1 cellular context compared by ENCODE assay signal in the genomic region with DNA sequence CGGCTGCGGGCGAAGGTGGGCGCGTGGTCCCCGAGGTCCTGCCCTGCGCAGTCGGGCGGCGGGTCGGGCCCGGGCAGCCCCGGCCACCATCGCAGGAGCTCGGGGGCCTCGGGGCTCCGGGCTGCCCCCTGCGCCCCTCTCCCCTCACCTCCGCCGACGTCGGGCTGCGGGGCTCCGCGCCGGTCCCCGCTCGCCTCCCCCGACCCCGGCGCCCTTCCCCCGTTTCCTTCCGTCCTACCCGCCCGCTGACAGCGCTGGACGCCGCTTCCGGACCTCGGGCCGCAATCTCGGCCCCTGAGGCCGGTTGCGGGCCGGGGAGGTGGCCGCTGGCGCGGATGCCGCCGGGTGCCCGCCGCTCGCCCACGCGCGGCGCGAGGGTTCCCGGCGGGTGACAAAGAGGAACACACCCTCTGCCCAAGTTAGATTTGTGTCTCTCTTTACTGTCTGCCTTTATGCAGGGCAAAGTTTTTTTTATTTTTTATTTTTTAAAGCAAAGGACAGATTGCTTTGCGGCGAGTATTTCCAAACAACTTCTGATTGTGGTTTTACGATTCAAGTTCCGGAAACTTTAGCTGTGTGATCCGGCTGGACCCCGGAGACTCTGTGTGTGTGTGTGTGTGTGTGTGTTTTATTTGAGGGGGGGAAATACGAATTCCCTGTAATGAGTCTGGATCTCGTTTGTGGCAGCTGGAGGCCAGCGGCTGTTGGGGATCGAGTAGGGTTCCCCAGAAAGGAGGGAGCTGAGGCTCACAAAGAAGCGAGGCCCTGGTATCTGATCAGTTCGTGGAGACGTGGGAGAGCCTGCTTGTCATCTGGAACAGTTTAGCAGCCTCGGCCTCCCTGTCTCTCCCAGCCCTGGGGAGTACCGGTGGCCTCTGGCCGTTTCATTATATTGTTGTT.
TF ChIP-seq lines count a peak whose summit lies in the region.

No MANE protein-coding gene starts in this region.

TF ChIP-seq in GM23338, 12 proteins besides CTCF, POLR2A, EP300 and RAD21 (continued from another document):
- TF ChIP-seq, protein P1, sequence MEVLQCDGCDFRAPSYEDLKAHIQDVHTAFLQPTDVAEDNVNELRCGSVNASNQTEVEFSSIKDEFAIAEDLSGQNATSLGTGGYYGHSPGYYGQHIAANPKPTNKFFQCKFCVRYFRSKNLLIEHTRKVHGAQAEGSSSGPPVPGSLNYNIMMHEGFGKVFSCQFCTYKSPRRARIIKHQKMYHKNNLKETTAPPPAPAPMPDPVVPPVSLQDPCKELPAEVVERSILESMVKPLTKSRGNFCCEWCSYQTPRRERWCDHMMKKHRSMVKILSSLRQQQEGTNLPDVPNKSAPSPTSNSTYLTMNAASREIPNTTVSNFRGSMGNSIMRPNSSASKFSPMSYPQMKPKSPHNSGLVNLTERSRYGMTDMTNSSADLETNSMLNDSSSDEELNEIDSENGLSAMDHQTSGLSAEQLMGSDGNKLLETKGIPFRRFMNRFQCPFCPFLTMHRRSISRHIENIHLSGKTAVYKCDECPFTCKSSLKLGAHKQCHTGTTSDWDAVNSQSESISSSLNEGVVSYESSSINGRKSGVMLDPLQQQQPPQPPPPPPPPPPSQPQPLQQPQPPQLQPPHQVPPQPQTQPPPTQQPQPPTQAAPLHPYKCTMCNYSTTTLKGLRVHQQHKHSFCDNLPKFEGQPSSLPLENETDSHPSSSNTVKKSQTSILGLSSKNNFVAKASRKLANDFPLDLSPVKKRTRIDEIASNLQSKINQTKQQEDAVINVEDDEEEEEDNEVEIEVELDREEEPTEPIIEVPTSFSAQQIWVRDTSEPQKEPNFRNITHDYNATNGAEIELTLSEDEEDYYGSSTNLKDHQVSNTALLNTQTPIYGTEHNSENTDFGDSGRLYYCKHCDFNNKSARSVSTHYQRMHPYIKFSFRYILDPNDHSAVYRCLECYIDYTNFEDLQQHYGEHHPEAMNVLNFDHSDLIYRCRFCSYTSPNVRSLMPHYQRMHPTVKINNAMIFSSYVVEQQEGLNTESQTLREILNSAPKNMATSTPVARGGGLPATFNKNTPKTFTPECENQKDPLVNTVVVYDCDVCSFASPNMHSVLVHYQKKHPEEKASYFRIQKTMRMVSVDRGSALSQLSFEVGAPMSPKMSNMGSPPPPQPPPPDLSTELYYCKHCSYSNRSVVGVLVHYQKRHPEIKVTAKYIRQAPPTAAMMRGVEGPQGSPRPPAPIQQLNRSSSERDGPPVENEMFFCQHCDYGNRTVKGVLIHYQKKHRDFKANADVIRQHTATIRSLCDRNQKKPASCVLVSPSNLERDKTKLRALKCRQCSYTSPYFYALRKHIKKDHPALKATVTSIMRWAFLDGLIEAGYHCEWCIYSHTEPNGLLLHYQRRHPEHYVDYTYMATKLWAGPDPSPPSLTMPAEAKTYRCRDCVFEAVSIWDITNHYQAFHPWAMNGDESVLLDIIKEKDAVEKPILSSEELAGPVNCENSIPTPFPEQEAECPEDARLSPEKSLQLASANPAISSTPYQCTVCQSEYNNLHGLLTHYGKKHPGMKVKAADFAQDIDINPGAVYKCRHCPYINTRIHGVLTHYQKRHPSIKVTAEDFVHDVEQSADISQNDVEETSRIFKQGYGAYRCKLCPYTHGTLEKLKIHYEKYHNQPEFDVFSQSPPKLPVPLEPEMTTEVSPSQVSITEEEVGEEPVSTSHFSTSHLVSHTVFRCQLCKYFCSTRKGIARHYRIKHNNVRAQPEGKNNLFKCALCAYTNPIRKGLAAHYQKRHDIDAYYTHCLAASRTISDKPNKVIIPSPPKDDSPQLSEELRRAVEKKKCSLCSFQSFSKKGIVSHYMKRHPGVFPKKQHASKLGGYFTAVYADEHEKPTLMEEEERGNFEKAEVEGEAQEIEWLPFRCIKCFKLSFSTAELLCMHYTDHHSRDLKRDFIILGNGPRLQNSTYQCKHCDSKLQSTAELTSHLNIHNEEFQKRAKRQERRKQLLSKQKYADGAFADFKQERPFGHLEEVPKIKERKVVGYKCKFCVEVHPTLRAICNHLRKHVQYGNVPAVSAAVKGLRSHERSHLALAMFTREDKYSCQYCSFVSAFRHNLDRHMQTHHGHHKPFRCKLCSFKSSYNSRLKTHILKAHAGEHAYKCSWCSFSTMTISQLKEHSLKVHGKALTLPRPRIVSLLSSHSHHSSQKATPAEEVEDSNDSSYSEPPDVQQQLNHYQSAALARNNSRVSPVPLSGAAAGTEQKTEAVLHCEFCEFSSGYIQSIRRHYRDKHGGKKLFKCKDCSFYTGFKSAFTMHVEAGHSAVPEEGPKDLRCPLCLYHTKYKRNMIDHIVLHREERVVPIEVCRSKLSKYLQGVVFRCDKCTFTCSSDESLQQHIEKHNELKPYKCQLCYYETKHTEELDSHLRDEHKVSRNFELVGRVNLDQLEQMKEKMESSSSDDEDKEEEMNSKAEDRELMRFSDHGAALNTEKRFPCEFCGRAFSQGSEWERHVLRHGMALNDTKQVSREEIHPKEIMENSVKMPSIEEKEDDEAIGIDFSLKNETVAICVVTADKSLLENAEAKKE (CRISPR knock-in tag; IDR thresholded peaks at IDR 0.05): no peak
- TF ChIP-seq NANOG (IDR thresholded peaks at IDR 0.05; ENCODE audit: borderline replicate concordance) (no peak), EZH2phosphoT487 (IDR thresholded peaks at IDR 0.05; ENCODE audit: unreplicated experiment) (no peak)
TF ChIP-seq in GM23338: peak in this region for 0.
